19 cellular contexts compared by ENCODE assay signal in the genomic region with DNA sequence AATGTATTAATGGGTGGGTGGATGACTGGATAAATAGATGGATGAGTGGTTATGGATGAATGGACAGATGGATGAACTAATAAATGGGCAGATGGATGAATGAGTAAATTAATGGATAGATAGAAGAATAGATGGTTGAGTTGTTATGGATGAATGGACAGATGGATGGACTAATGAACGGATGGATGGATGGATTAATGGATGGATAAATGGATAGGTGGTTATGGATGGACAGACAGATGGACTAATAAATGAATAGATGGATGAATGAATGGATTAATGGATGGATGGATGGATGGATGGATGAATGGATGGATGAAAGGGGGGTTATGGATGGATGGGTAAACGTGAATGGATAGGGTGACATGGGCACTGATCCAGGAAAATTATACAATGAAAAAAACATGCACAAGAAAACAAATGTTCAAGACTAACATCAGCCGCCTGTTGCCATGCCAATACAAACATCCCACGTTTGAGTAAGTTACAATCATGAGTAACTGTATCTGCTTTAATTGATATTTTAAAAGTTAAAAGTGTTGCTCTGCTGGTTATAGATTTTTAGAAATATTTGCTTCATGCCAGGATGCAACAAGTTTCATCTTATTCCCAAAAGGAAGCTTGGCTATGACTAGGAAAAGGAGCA. TPM values are rescaled to one million over a fixed set of nuclear protein-coding genes. Genes with fewer than 3 reads are reported as not detected.
"Had no signal": no experiment of that assay in that cellular context is flagged by ENCODE, and none has a peak within 500 bp of the region (broad histone marks: within the 10 kb centered on the region; RNA-seq: fewer than 3 reads in every experiment).

No MANE protein-coding gene starts in this region.

- H3K9me3 Mint-ChIP-seq: activated CD4-positive, alpha-beta memory T cell treated with anti-CD3 and anti-CD28 coated beads, Interleukin-2, amount 10 ng/mL, durations not matched to agents 7 days and 5 days; activated naive CD4-positive, alpha-beta T cell treated with anti-CD3 and anti-CD28 coated beads, Interleukin-2, amount 50 U/mL, for 24 hours; activated T-cell treated with anti-CD3 and anti-CD28 coated beads, Interleukin-2, amount 50 U/mL, for 4 hours; natural killer cell treated with Interleukin-12 subunit alpha and Interleukin-12 subunit beta and Interleukin-15 and Interleukin-18, amount 100 ng/mL, for 72 hours; stimulated activated naive CD8-positive, alpha-beta T cell treated with anti-CD3 and anti-CD28 coated beads, Interleukin-15, Interleukin-2, amounts not matched to agents 100 ng/mL and 50 ng/mL, for 24 hours; WTC11 had no signal

- H3K27ac ChIP-seq: adrenal gland, colonic mucosa, upper lobe of left lung had no signal

- H3K27me3 ChIP-seq: adrenal gland, colonic mucosa, upper lobe of left lung had no signal

- H3K36me3 ChIP-seq: adrenal gland, colonic mucosa, upper lobe of left lung had no signal

- H3K27me3 Mint-ChIP-seq: activated CD4-positive, alpha-beta memory T cell treated with anti-CD3 and anti-CD28 coated beads, Interleukin-2, amount 10 ng/mL, durations not matched to agents 7 days and 5 days; activated naive CD4-positive, alpha-beta T cell treated with anti-CD3 and anti-CD28 coated beads, Interleukin-2, amount 50 U/mL, for 24 hours; natural killer cell treated with Interleukin-12 subunit alpha and Interleukin-12 subunit beta and Interleukin-15 and Interleukin-18, amount 100 ng/mL, for 72 hours; stimulated activated naive CD8-positive, alpha-beta T cell treated with anti-CD3 and anti-CD28 coated beads, Interleukin-15, Interleukin-2, amounts not matched to agents 100 ng/mL and 50 ng/mL, for 24 hours had no signal

- H3K4me3 Mint-ChIP-seq: activated CD4-positive, alpha-beta memory T cell treated with anti-CD3 and anti-CD28 coated beads, Interleukin-2, amount 10 ng/mL, durations not matched to agents 7 days and 5 days; activated naive CD4-positive, alpha-beta T cell treated with anti-CD3 and anti-CD28 coated beads, Interleukin-2, amount 50 U/mL, for 24 hours; activated T-cell treated with anti-CD3 and anti-CD28 coated beads, Interleukin-2, amount 50 U/mL, for 4 hours; natural killer cell treated with Interleukin-12 subunit alpha and Interleukin-12 subunit beta and Interleukin-15 and Interleukin-18, amount 100 ng/mL, for 72 hours; stimulated activated naive CD8-positive, alpha-beta T cell treated with anti-CD3 and anti-CD28 coated beads, Interleukin-15, Interleukin-2, amounts not matched to agents 100 ng/mL and 50 ng/mL, for 24 hours; WTC11 had no signal

- ATAC-seq: activated T-cell treated with anti-CD3 and anti-CD28 coated beads, Interleukin-2, amount 50 U/mL, for 4 hours; natural killer cell treated with Interleukin-12 subunit alpha and Interleukin-12 subunit beta and Interleukin-15 and Interleukin-18, amount 100 ng/mL, for 72 hours; WTC11 had no signal

- H3K9me3 ChIP-seq: adrenal gland, colonic mucosa, upper lobe of left lung had no signal

- FAIRE-seq: small intestine had no signal

- H3K4me1 ChIP-seq: adrenal gland, colonic mucosa had no signal

- H3K27ac Mint-ChIP-seq: activated CD4-positive, alpha-beta memory T cell treated with anti-CD3 and anti-CD28 coated beads, Interleukin-2, amount 10 ng/mL, durations not matched to agents 7 days and 5 days; activated naive CD4-positive, alpha-beta T cell treated with anti-CD3 and anti-CD28 coated beads, Interleukin-2, amount 50 U/mL, for 24 hours; natural killer cell treated with Interleukin-12 subunit alpha and Interleukin-12 subunit beta and Interleukin-15 and Interleukin-18, amount 100 ng/mL, for 72 hours; stimulated activated naive CD8-positive, alpha-beta T cell treated with anti-CD3 and anti-CD28 coated beads, Interleukin-15, Interleukin-2, amounts not matched to agents 100 ng/mL and 50 ng/mL, for 24 hours; WTC11 had no signal

- H3K4me3 ChIP-seq: adrenal gland, colonic mucosa, upper lobe of left lung had no signal

- DNase-seq: activated CD4-positive, alpha-beta memory T cell treated with anti-CD3 and anti-CD28 coated beads, Interleukin-2, amount 10 ng/mL, durations not matched to agents 7 days and 5 days; activated CD4-positive, alpha-beta T cell treated with anti-CD3 and anti-CD28 coated beads for 4 hours; activated effector memory CD4-positive, alpha-beta T cell treated with anti-CD3 and anti-CD28 coated beads, Interleukin-2, amount 50 U/mL, for 16 hours; activated T-cell treated with anti-CD3 and anti-CD28 coated beads, Interleukin-2, amount 50 U/mL, for 4 hours; colonic mucosa; effector CD4-positive, alpha-beta T cell; foreskin fibroblast; glutamatergic neuron; hypothalamus; kidney; posterior cingulate gyrus; small intestine; T-helper 2 cell; upper lobe of left lung had no signal

- H3K36me3 Mint-ChIP-seq: activated naive CD4-positive, alpha-beta T cell treated with anti-CD3 and anti-CD28 coated beads, Interleukin-2, amount 50 U/mL, for 24 hours; natural killer cell treated with Interleukin-12 subunit alpha and Interleukin-12 subunit beta and Interleukin-15 and Interleukin-18, amount 100 ng/mL, for 72 hours; WTC11 had no signal

- H3K4me1 Mint-ChIP-seq: activated CD4-positive, alpha-beta memory T cell treated with anti-CD3 and anti-CD28 coated beads, Interleukin-2, amount 10 ng/mL, durations not matched to agents 7 days and 5 days; activated naive CD4-positive, alpha-beta T cell treated with anti-CD3 and anti-CD28 coated beads, Interleukin-2, amount 50 U/mL, for 24 hours had no signal

RNA-seq across cellular contexts. Expression of gene PXDN, which starts 20.8 kb away (rescaled TPM):
- total RNA-seq: activated CD4-positive, alpha-beta memory T cell treated with anti-CD3 and anti-CD28 coated beads, Interleukin-2, amount 10 ng/mL, durations not matched to agents 7 days and 5 days had no signal
